In the genomic region with DNA sequence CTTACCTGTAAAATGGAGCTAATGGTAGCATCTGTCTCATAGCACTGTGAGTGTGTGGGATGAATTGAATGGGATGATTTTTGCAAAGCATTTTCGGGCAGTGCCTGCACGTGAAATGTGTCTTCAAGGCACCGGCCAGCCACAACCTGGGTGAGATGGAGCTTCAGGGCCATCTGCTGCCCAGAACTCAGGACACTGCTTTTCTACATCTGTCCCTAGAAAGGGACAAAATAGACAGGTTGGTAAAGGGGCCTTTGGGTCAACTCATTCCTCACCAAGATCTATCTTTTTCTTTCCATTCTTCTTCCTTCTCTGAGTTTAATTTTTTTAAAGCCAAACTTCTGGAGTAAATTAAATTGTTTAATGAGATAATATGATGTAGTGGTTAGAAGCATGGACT, we compare ENCODE assay signal across 17 cellular contexts.
A peak's percentile ranks its signal among the peaks of the same experiment; 100 is the strongest.
DNase-seq lines count a peak whose midpoint lies in the region; ATAC-seq and TF ChIP-seq lines count a peak whose summit lies in the region.
"Had no signal": no experiment of that assay in that cellular context is flagged by ENCODE, and none has a peak within 500 bp of the region (broad histone marks: within the 10 kb centered on the region; RNA-seq: fewer than 3 reads in every experiment).

No MANE protein-coding gene starts in this region.

- no peak for TF ChIP-seq EP300 in SK-N-SH (IDR thresholded peaks at IDR 0.05; ENCODE audit: borderline replicate concordance in 1 of 2, low read depth in 1 of 2, low read length in 1 of 2)

- in situ Hi-C loops in GM23248 (cut with MboI) = no loop called here

- TF ChIP-seq CTCF in SK-N-SH (IDR thresholded peaks at IDR 0.05) = no peak
- peak; percentile 40 for TF ChIP-seq CTCF in endodermal cell (conservative IDR thresholded peaks at IDR 0.05)

- no peaks in the 10 kb centered on the region for H3K79me2 ChIP-seq in SK-N-SH (ENCODE audit: insufficient read depth)
- H3K79me2 ChIP-seq in GM23248 (ENCODE audit: insufficient read depth) = no peaks in the 10 kb centered on the region

- no peaks in the 10 kb centered on the region for H3K9me3 ChIP-seq in SK-N-SH
- H3K9me3 ChIP-seq in CD4-positive, CD25-positive, alpha-beta regulatory T cell (ENCODE audit: control insufficient read depth in 2 of 2, low read length in 2 of 2) = no peaks in the 10 kb centered on the region
- H3K9me3 ChIP-seq in endodermal cell (ENCODE audit: control insufficient read depth, low read length) = no peaks in the 10 kb centered on the region
- no peaks in the 10 kb centered on the region for H3K9me3 ChIP-seq in GM23248 (ENCODE audit: low read depth)
- H3K9me3 ChIP-seq: A549, Caco-2 had no signal

- H3K9ac ChIP-seq in SK-N-SH = no peak overlapping the region
- H3K9ac ChIP-seq in endodermal cell (ENCODE audit: extremely low read depth, low read length, poor library complexity, severe bottlenecking) = no peak overlapping the region
- H3K9ac ChIP-seq in GM23248 = no peak overlapping the region

- H3K27me3 ChIP-seq in SK-N-SH (ENCODE audit: insufficient read depth) = no peaks in the 10 kb centered on the region
- no peaks in the 10 kb centered on the region for H3K27me3 ChIP-seq in CD4-positive, CD25-positive, alpha-beta regulatory T cell (ENCODE audit: control insufficient read depth, insufficient read depth, low read length)
- H3K27me3 ChIP-seq in endodermal cell (ENCODE audit: control insufficient read depth, insufficient read depth, low read length, poor library complexity, severe bottlenecking) = no peaks in the 10 kb centered on the region
- peaks cover 5% of the 10 kb centered on the region; the same call in 1 of the 2 replicates for H3K27me3 ChIP-seq in GM23248 (replicated peaks; ENCODE audit: insufficient read depth)

- DNase-seq in SK-N-SH = no peak
- DNase-seq in CD4-positive, CD25-positive, alpha-beta regulatory T cell = no peak
- no peak for DNase-seq in endodermal cell
- DNase-seq in GM23248 = no peak
- DNase-seq: 8988T; ACHN; AML-193; C1 segment of cervical spinal cord; Caco-2; CD8-positive, alpha-beta T cell; DMS153; DND-41; H7; HCEC 1CT had no signal

- H3K4me1 Mint-ChIP-seq in CD4-positive, CD25-positive, alpha-beta regulatory T cell = peaks cover 11 to 32% (median 18%) of the 10 kb centered on the region in 4 donors
- peaks cover 13% of the 10 kb centered on the region for H3K4me1 Mint-ChIP-seq in endodermal cell

- H3K9me2 ChIP-seq in SK-N-SH = no peaks in the 10 kb centered on the region
- H3K9me2 ChIP-seq in GM23248 (ENCODE audit: insufficient read depth) = no peaks in the 10 kb centered on the region

- H3K4me2 ChIP-seq in SK-N-SH (no peak overlapping the region), GM23248 (ENCODE audit: unreplicated experiment) (no peak overlapping the region)
- H3K4me2 ChIP-seq: A549 had no signal

- no peaks in the 10 kb centered on the region for H3K36me3 ChIP-seq in SK-N-SH (replicated peaks in 1 of 2; ENCODE audit: control insufficient read depth in 1 of 2, insufficient read depth in 2 of 2, low read length in 1 of 2)
- H3K36me3 ChIP-seq in CD4-positive, CD25-positive, alpha-beta regulatory T cell (ENCODE audit: control insufficient read depth, insufficient read depth, low read length) = no peaks in the 10 kb centered on the region
- H3K36me3 ChIP-seq in endodermal cell (ENCODE audit: control insufficient read depth, insufficient read depth, low read length) = no peaks in the 10 kb centered on the region
- no peaks in the 10 kb centered on the region for H3K36me3 ChIP-seq in GM23248 (ENCODE audit: low read depth)

- no peaks in the 10 kb centered on the region for H4K20me1 ChIP-seq in SK-N-SH (ENCODE audit: insufficient read depth)
- no peaks in the 10 kb centered on the region for H4K20me1 ChIP-seq in GM23248 (ENCODE audit: insufficient read depth)

- no peak overlapping the region for H3K4me3 Mint-ChIP-seq in CD4-positive, CD25-positive, alpha-beta regulatory T cell
- H3K4me3 Mint-ChIP-seq in endodermal cell = no peak overlapping the region
- H3K4me3 Mint-ChIP-seq: CD8-positive, alpha-beta T cell had no signal

- H3K27ac Mint-ChIP-seq in CD4-positive, CD25-positive, alpha-beta regulatory T cell = peak overlapping the region in 2 of 3 donors; percentile 12 to 65
- no peak overlapping the region for H3K27ac Mint-ChIP-seq in endodermal cell
- H3K27ac Mint-ChIP-seq: CD8-positive, alpha-beta T cell had no signal

- peak; percentile 45 for TF ChIP-seq RAD21 in SK-N-SH (IDR thresholded peaks at IDR 0.05; ENCODE audit: low read length)

- H3K4me1 ChIP-seq in SK-N-SH (ENCODE audit: control insufficient read depth in 1 of 2, insufficient read depth in 2 of 2, low read depth in 1 of 2, low read length in 1 of 2) (peaks cover 0 to 22% of the 10 kb centered on the region in 2 experiments; a peak in 1 of 4 replicates), endodermal cell (ENCODE audit: control insufficient read depth, insufficient read depth, low read length) (no peaks in the 10 kb centered on the region), GM23248 (ENCODE audit: insufficient read depth) (no peaks in the 10 kb centered on the region)
- peaks cover 12% of the 10 kb centered on the region for H3K4me1 ChIP-seq in CD4-positive, CD25-positive, alpha-beta regulatory T cell (ENCODE audit: control insufficient read depth, insufficient read depth, low read length, poor library complexity, severe bottlenecking)
- H3K4me1 ChIP-seq: Caco-2 had no signal

- POLR2A ChIA-PET in SK-N-SH (lab: Yijun Ruan, JAX) = no interaction called here

- H3K4me3 ChIP-seq in SK-N-SH (ENCODE audit: low read depth in 2 of 2, low read length in 1 of 2) (no peak overlapping the region), endodermal cell (ENCODE audit: low read length) (no peak overlapping the region), GM23248 (no peak overlapping the region)
- no peak overlapping the region for H3K4me3 ChIP-seq in CD4-positive, CD25-positive, alpha-beta regulatory T cell (ENCODE audit: low read depth, low read length)
- H3K4me3 ChIP-seq: A549 had no signal

- no peaks in the 10 kb centered on the region for H3K36me3 Mint-ChIP-seq in CD4-positive, CD25-positive, alpha-beta regulatory T cell
- H3K36me3 Mint-ChIP-seq in endodermal cell (ENCODE audit: low read depth) = no peaks in the 10 kb centered on the region
- H3K36me3 Mint-ChIP-seq: CD8-positive, alpha-beta T cell had no signal

- peaks cover 0 to 3% (median 0%) of the 10 kb centered on the region in 7 donors for H3K9me3 Mint-ChIP-seq in CD4-positive, CD25-positive, alpha-beta regulatory T cell
- peaks cover 1% of the 10 kb centered on the region for H3K9me3 Mint-ChIP-seq in endodermal cell
- H3K9me3 Mint-ChIP-seq: CD8-positive, alpha-beta T cell had no signal

- no peak overlapping the region for H2AFZ ChIP-seq in SK-N-SH (ENCODE audit: low read depth)
- no peak overlapping the region for H2AFZ ChIP-seq in GM23248

- 71% methylated on average over 3 of the region's 3 CpGs for WGBS in SK-N-SH (ENCODE audit: low lambda C conversion rate)
- 95 to 100% methylated on average over 2 to 3 of the region's 3 CpGs for WGBS in endodermal cell (ENCODE audit: insufficient coverage in 1 of 2, insufficient read length in 1 of 2), 2 experiments
- WGBS in GM23248 (ENCODE audit: low coverage in 1 of 2, low lambda C conversion rate in 2 of 2, missing lambda C conversion rate in 2 of 2), 2 experiments = 55 to 58% methylated on average over 3 of the region's 3 CpGs

- CTCF ChIA-PET in SK-N-SH (lab: Yijun Ruan, JAX) = interaction anchor here (0.9 to 3.6 kb wide), 5 partner anchors 9 to 398 kb away, joined by 3 to 33 read pairs (median 3); no protein-coding TSS in a partner anchor

- H3K27me3 Mint-ChIP-seq in CD4-positive, CD25-positive, alpha-beta regulatory T cell = no peaks in the 10 kb centered on the region
- H3K27me3 Mint-ChIP-seq in endodermal cell (ENCODE audit: insufficient read depth) = peaks cover 3% of the 10 kb centered on the region

- H3F3A ChIP-seq in SK-N-SH (replicated peaks; ENCODE audit: insufficient read depth) (no peaks in the 10 kb centered on the region), GM23248 (ENCODE audit: insufficient read depth) (no peaks in the 10 kb centered on the region)

- no peak for ATAC-seq in SK-N-SH treated with all-trans-retinoic acid at 6 μM for 48 hours
- ATAC-seq in CD4-positive, CD25-positive, alpha-beta regulatory T cell (ENCODE audit: low read depth in 2 of 2) = no peak
- no peak for ATAC-seq in HG02885 (IDR thresholded peaks at IDR 0.05; ENCODE audit: poor library complexity, unreplicated experiment)
- ATAC-seq: A549; CD8-positive, alpha-beta T cell had no signal

- H3K27ac ChIP-seq in SK-N-SH (ENCODE audit: low read depth in 2 of 2, low read length in 1 of 2) (no peak overlapping the region), endodermal cell (ENCODE audit: low read depth, low read length) (no peak overlapping the region), GM23248 (no peak overlapping the region)
- no peak overlapping the region for H3K27ac ChIP-seq in CD4-positive, CD25-positive, alpha-beta regulatory T cell (ENCODE audit: insufficient read depth, low read length, poor library complexity, severe bottlenecking)
- H3K27ac ChIP-seq: A549 had no signal

TF ChIP-seq in SK-N-SH, 30 proteins besides CTCF, POLR2A, EP300 and RAD21 (continues in another document):
- TF ChIP-seq ELF1 (IDR thresholded peaks at IDR 0.05) (no peak), MXI1 (IDR thresholded peaks at IDR 0.05; ENCODE audit: low read depth, low read length) (no peak), RFX5 (IDR thresholded peaks at IDR 0.05; ENCODE audit: low read length) (no peak), GATA2 (CRISPR knock-in tag; IDR thresholded peaks at IDR 0.05) (no peak), RCOR1 (IDR thresholded peaks at IDR 0.05; ENCODE audit: low read length) (no peak)
- TF ChIP-seq, protein P1, sequence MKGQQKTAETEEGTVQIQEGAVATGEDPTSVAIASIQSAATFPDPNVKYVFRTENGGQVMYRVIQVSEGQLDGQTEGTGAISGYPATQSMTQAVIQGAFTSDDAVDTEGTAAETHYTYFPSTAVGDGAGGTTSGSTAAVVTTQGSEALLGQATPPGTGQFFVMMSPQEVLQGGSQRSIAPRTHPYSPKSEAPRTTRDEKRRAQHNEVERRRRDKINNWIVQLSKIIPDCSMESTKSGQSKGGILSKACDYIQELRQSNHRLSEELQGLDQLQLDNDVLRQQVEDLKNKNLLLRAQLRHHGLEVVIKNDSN (IDR thresholded peaks at IDR 0.05; ENCODE audit: borderline replicate concordance, low read depth) = no peak

TF ChIP-seq in SK-N-SH treated with all-trans-retinoic acid at 6 μM for 48 hours, 23 proteins besides CTCF, POLR2A, EP300 and RAD21 (continues in another document):
- TF ChIP-seq ZNF565 (CRISPR knock-in tag; conservative IDR thresholded peaks at IDR 0.05; ENCODE audit: low read depth) = no peak
- TF ChIP-seq SNAI2 (CRISPR knock-in tag; IDR thresholded peaks at IDR 0.05) = no peak
